In genomic region chr5:76804266-76804665, GRCh38 we compare ENCODE assay signal across 31 cellular contexts. TPM values are rescaled to one million over a fixed set of nuclear protein-coding genes. Genes with fewer than 3 reads are reported as not detected.
DNase-seq lines count a peak whose midpoint lies in the region; ATAC-seq, FAIRE-seq and TF ChIP-seq lines count a peak whose summit lies in the region.
"Had no signal": no experiment of that assay in that cellular context is flagged by ENCODE, and none has a peak within 500 bp of the region (broad histone marks: within the 10 kb centered on the region; RNA-seq: fewer than 3 reads in every experiment).

No MANE protein-coding gene starts in this region.

- H3K27ac Mint-ChIP-seq in astrocyte (ENCODE audit: unreplicated experiment): peak overlapping the region; percentile 94
- no peak overlapping the region for H3K27ac Mint-ChIP-seq in activated naive CD4-positive, alpha-beta T cell treated with anti-CD3 and anti-CD28 coated beads, Interleukin-2, amount 50 U/mL, for 72 hours
- H3K27ac Mint-ChIP-seq: B cell had no signal

- H3K4me1 Mint-ChIP-seq in astrocyte (ENCODE audit: low read depth, unreplicated experiment): peaks cover 53% of the 10 kb centered on the region
- H3K4me1 Mint-ChIP-seq: B cell had no signal

- H4K20me1 ChIP-seq in astrocyte (ENCODE audit: insufficient read depth, low read length) (no peaks in the 10 kb centered on the region), hepatocyte (ENCODE audit: insufficient read depth, poor library complexity, severe bottlenecking) (no peaks in the 10 kb centered on the region)

- no peaks in the 10 kb centered on the region for H3K27me3 ChIP-seq in HUES48 (ENCODE audit: control insufficient read depth, insufficient read depth, low read length)
- no peaks in the 10 kb centered on the region for H3K27me3 ChIP-seq in astrocyte (ENCODE audit: insufficient read depth, low read length)
- H3K27me3 ChIP-seq in hepatocyte: no peaks in the 10 kb centered on the region
- H3K27me3 ChIP-seq: adrenal gland, Peyer's patch, SJCRH30, upper lobe of left lung had no signal

- H3K36me3 ChIP-seq in HUES48 (ENCODE audit: control insufficient read depth, insufficient read depth, low read length): no peaks in the 10 kb centered on the region
- H3K36me3 ChIP-seq in astrocyte (ENCODE audit: insufficient read depth, low read length): no peaks in the 10 kb centered on the region
- no peaks in the 10 kb centered on the region for H3K36me3 ChIP-seq in hepatocyte (replicated peaks; ENCODE audit: insufficient read depth, low read depth)
- H3K36me3 ChIP-seq: adrenal gland, Peyer's patch, SJCRH30, upper lobe of left lung had no signal

- H3K4me2 ChIP-seq in astrocyte (ENCODE audit: low read length) (peak overlapping the region; percentile 19), hepatocyte (no peak overlapping the region)

- peak; percentile 49 for DNase-seq in A172 (ENCODE audit: low spot score)
- peak; percentile 89 for DNase-seq in astrocyte (ENCODE audit: low read depth)
- peak; percentile 54 for DNase-seq in hepatocyte (ENCODE audit: low spot score)
- no peak for DNase-seq in SW480 (ENCODE audit: low spot score)
- DNase-seq in urothelium cell line (ENCODE audit: low spot score): no peak
- DNase-seq in activated naive CD4-positive, alpha-beta T cell treated with anti-CD3 and anti-CD28 coated beads, Interleukin-2, amount 50 U/mL, for 72 hours (ENCODE audit: low spot score in 2 of 2): no peak
- DNase-seq: 8988T; activated CD4-positive, alpha-beta T cell treated with anti-CD3 and anti-CD28 coated beads for 48 hours; activated naive CD4-positive, alpha-beta T cell; activated T-cell treated with anti-CD3 and anti-CD28 coated beads, Interleukin-2, amount 50 U/mL, for 4 hours; adrenal gland; caudate nucleus; DMS79; kidney glomerular epithelial cell; MM.1S; NCI-H1417 treated with DMSO at 0.1 percent for 48 hours; NCI-H510A treated with DMSO at 0.1 percent for 48 hours; NK-92 treated with Interleukin-12 subunit alpha and Interleukin-12 subunit beta, amount 100 ng/mL, for 24 hours; Peyer's patch; SJCRH30; stimulated activated CD4-positive, alpha-beta T cell treated with anti-CD3 and anti-CD28 coated beads, Interleukin-2, amount 100 ng/mL, for 24 hours; T-helper 1 cell; upper lobe of left lung had no signal

- no peaks in the 10 kb centered on the region for H3K9me3 ChIP-seq in HUES48 (ENCODE audit: control insufficient read depth, insufficient read depth, low read length)
- no peaks in the 10 kb centered on the region for H3K9me3 ChIP-seq in astrocyte (ENCODE audit: insufficient read depth, low read depth, low read length)
- no peaks in the 10 kb centered on the region for H3K9me3 ChIP-seq in hepatocyte (ENCODE audit: low read depth)
- H3K9me3 ChIP-seq: adrenal gland, Peyer's patch, SJCRH30, upper lobe of left lung had no signal

- TF ChIP-seq CTCF in astrocyte (IDR thresholded peaks at IDR 0.05; ENCODE audit: insufficient read depth, low read depth, low read length): no peak
- TF ChIP-seq CTCF in hepatocyte (IDR thresholded peaks at IDR 0.05; ENCODE audit: poor library complexity): no peak

- H3K4me3 ChIP-seq in HUES48 (ENCODE audit: low read depth, low read length) (no peak overlapping the region), astrocyte (ENCODE audit: insufficient read depth, low read depth, low read length) (no peak overlapping the region), hepatocyte (no peak overlapping the region)
- H3K4me3 ChIP-seq: adrenal gland, Peyer's patch, SJCRH30, upper lobe of left lung had no signal

- no peaks in the 10 kb centered on the region for H3K79me2 ChIP-seq in astrocyte (ENCODE audit: insufficient read depth, low read length)
- H3K79me2 ChIP-seq in hepatocyte: no peaks in the 10 kb centered on the region

- H3K9ac ChIP-seq in HUES48 (ENCODE audit: low read depth, low read length): no peak overlapping the region
- H3K9ac ChIP-seq in astrocyte (ENCODE audit: low read length): peak overlapping the region; percentile 76

- 87% methylated on average over 8 of the region's 8 CpGs for WGBS in hepatocyte (ENCODE audit: low lambda C conversion rate, missing lambda C conversion rate)

- no peaks in the 10 kb centered on the region for H3K27me3 Mint-ChIP-seq in astrocyte (ENCODE audit: low read depth, unreplicated experiment)

- no peaks in the 10 kb centered on the region for H3K9me2 ChIP-seq in hepatocyte (replicated peaks; ENCODE audit: insufficient read depth)

- H3K4me3 Mint-ChIP-seq in astrocyte (ENCODE audit: unreplicated experiment): peak overlapping the region; percentile 48
- H3K4me3 Mint-ChIP-seq: activated T-cell treated with anti-CD3 and anti-CD28 coated beads, Interleukin-2, amount 50 U/mL, for 4 hours; B cell had no signal

- H3K4me1 ChIP-seq in HUES48 (ENCODE audit: control insufficient read depth, insufficient read depth, low read length) (peaks cover 34% of the 10 kb centered on the region), astrocyte (ENCODE audit: insufficient read depth, low read length) (peaks cover 59% of the 10 kb centered on the region), hepatocyte (ENCODE audit: insufficient read depth) (peaks cover 11% of the 10 kb centered on the region)
- H3K4me1 ChIP-seq: adrenal gland, Peyer's patch had no signal

- H2AFZ ChIP-seq in astrocyte (ENCODE audit: low read depth, low read length) (no peak overlapping the region), hepatocyte (no peak overlapping the region)

- H3K27ac ChIP-seq in HUES48 (ENCODE audit: low read depth, low read length) (peak overlapping the region; percentile 42), astrocyte (ENCODE audit: low read depth, low read length) (peak overlapping the region; percentile 95), hepatocyte (peak overlapping the region; percentile 95)
- H3K27ac ChIP-seq: adrenal gland, Peyer's patch, SJCRH30, upper lobe of left lung had no signal

- H3K9me3 Mint-ChIP-seq in astrocyte (ENCODE audit: unreplicated experiment): peaks cover 3% of the 10 kb centered on the region
- no peaks in the 10 kb centered on the region for H3K9me3 Mint-ChIP-seq in activated naive CD4-positive, alpha-beta T cell treated with anti-CD3 and anti-CD28 coated beads, Interleukin-2, amount 50 U/mL, for 72 hours
- H3K9me3 Mint-ChIP-seq: activated T-cell treated with anti-CD3 and anti-CD28 coated beads, Interleukin-2, amount 50 U/mL, for 4 hours had no signal

- no peak for ATAC-seq in HG03342 (IDR thresholded peaks at IDR 0.05; ENCODE audit: unreplicated experiment)
- no peak for ATAC-seq in activated naive CD4-positive, alpha-beta T cell treated with anti-CD3 and anti-CD28 coated beads, Interleukin-2, amount 50 U/mL, for 72 hours

- FAIRE-seq in astrocyte (lab: Jason Lieb, UNC): no peak
- no peak for FAIRE-seq in urothelium cell line (lab: Jason Lieb, UNC)

- no peaks in the 10 kb centered on the region for H3K36me3 Mint-ChIP-seq in astrocyte (ENCODE audit: low read depth, unreplicated experiment)
- no peaks in the 10 kb centered on the region for H3K36me3 Mint-ChIP-seq in activated naive CD4-positive, alpha-beta T cell treated with anti-CD3 and anti-CD28 coated beads, Interleukin-2, amount 50 U/mL, for 72 hours

RNA-seq across cellular contexts. Expression of gene F2RL1, which starts 14.6 kb away (rescaled TPM):
- 1.7 and 2.3 TPM in 2 replicates for total RNA-seq in A172 (2014; rRNA removed; shearing (Covaris generic))
- total RNA-seq in astrocyte (140 and 164 TPM in 2 replicates), hepatocyte (210 and 235 TPM in 2 replicates)
- 88.0 and 130 TPM in 2 replicates for polyA plus RNA-seq in hepatocyte
- 1 to 10 TPM in 1 of 2 donors, under 1 TPM in 1; 0.46 to 2.0 TPM for total RNA-seq in activated naive CD4-positive, alpha-beta T cell treated with anti-CD3 and anti-CD28 coated beads, Interleukin-2, amount 50 U/mL, for 72 hours

RNA-seq across cellular contexts. Expression of gene S100Z, which starts 45.5 kb away (rescaled TPM):
- total RNA-seq in A172 (2014; rRNA removed; shearing (Covaris generic)): 0.47 TPM in 1 of 2 replicates, not detected in the other
- total RNA-seq in astrocyte (not detected in 2 replicates), hepatocyte (0.32 and 1.4 TPM in 2 replicates)
- polyA plus RNA-seq in hepatocyte: 0.39 and 0.51 TPM in 2 replicates
- total RNA-seq in activated naive CD4-positive, alpha-beta T cell treated with anti-CD3 and anti-CD28 coated beads, Interleukin-2, amount 50 U/mL, for 72 hours: 1 to 10 TPM in 1 of 2 donors, under 1 TPM in 1; 0.75 to 4.1 TPM
- total RNA-seq: dermis microvascular lymphatic vessel endothelial cell, fibroblast of lung, glomerular endothelial cell, lung microvascular endothelial cell, SJCRH30, skeletal muscle tissue had no signal
- polyA plus RNA-seq: fibroblast of lung had no signal

Comparison
In these comparisons a context has a peak if more than half of its experiments do, and no peak if none do; other contexts are left out.
1. DNase-seq: peak in A172 (single experiment), astrocyte (single experiment) and hepatocyte (single experiment); none in SW480 (single experiment), urothelium cell line (single experiment) and activated naive CD4-positive, alpha-beta T cell treated with anti-CD3 and anti-CD28 coated beads, Interleukin-2, amount 50 U/mL, for 72 hours (0 of 2).
2. H3K27ac ChIP-seq: peak in every context shown above with its lines; median percentile 95 in astrocyte; 95 in hepatocyte; 42 in HUES48.
3. RNA of gene F2RL1, which starts 14.6 kb away (total RNA-seq): 210 to 235 TPM in hepatocyte and 140 to 164 TPM in astrocyte; 1.7 to 2.3 TPM in A172 and 0.46 to 2.0 TPM in activated naive CD4-positive, alpha-beta T cell treated with anti-CD3 and anti-CD28 coated beads, Interleukin-2, amount 50 U/mL, for 72 hours; every median in the first group is over 10 times any median in the second.